In the genomic region with DNA sequence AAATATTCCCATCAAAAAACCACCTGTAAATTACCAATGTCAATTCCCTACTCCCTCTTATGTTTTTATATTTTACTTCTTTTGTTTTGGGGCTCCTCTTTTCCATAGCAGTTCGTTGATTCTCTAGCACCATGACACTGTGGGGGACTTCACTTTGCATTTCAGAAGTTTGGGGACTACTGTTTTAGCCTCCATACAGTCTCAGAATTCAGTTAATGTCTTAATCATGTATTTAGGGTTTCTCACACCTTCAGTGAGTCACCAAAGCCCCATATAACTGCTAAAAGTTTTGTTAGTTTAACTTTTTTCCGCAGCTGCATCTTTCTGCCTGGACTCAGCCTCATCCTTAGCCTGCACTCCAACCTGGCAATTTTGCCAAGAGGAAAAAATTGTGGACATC, we compare ENCODE assay signal across 15 cellular contexts.
"Had no signal": no experiment of that assay in that cellular context is flagged by ENCODE, and none has a peak within 500 bp of the region (broad histone marks: within the 10 kb centered on the region; RNA-seq: fewer than 3 reads in every experiment).

No MANE protein-coding gene starts in this region.

- H3K27ac Mint-ChIP-seq: activated CD4-positive, alpha-beta T cell treated with anti-CD3 and anti-CD28 coated beads, Interleukin-2, amount 10 ng/mL, durations not matched to agents 7 days and 5 days; dendritic cell treated with granulocyte-macrophage colony-stimulating factor and Interleukin-4, amounts not matched to agents 40 ng/mL and 50 ng/mL, for 4 days; immature natural killer cell had no signal

- ATAC-seq: heart right ventricle, left ventricle myocardium superior had no signal

- DNase-seq: activated CD4-positive, alpha-beta T cell treated with anti-CD3 and anti-CD28 coated beads, Interleukin-2, amount 10 ng/mL, durations not matched to agents 7 days and 5 days; activated CD4-positive, CD25-positive, alpha-beta regulatory T cell; activated naive CD4-positive, alpha-beta T cell treated with anti-CD3 and anti-CD28 coated beads, Interleukin-2, amount 50 U/mL, for 16 hours; amygdala; effector memory CD4-positive, alpha-beta T cell; heart right ventricle; immature natural killer cell; left ventricle myocardium superior; stimulated activated CD4-positive, alpha-beta T cell treated with anti-CD3 and anti-CD28 coated beads, Interleukin-12 subunit alpha, Interleukin-12 subunit beta, amount 100 ng/mL, for 4 hours; stimulated activated CD4-positive, alpha-beta T cell treated with anti-CD3 and anti-CD28 coated beads, Interleukin-1b, Interleukin-23, amount 100 ng/mL, for 48 hours; stimulated activated CD8-positive, alpha-beta memory T cell treated with anti-CD3 and anti-CD28 coated beads, Interleukin-4, amount 100 ng/mL, for 48 hours; stimulated activated naive CD4-positive, alpha-beta T cell; T-helper 9 cell; thyroid gland had no signal
